In genomic region chr12:106300761-106301160, GRCh38 we compare ENCODE assay signal across 10 cellular contexts. TPM values are rescaled to one million over a fixed set of nuclear protein-coding genes. Genes with fewer than 3 reads are reported as not detected.
DNase-seq lines count a peak whose midpoint lies in the region; ATAC-seq and TF ChIP-seq lines count a peak whose summit lies in the region.
"Had no signal": no experiment of that assay in that cellular context is flagged by ENCODE, and none has a peak within 500 bp of the region (broad histone marks: within the 10 kb centered on the region; RNA-seq: fewer than 3 reads in every experiment).

No MANE protein-coding gene starts in this region.

- H3K4me1 Mint-ChIP-seq in CD8-positive, alpha-beta memory T cell: peaks cover 40 to 47% (median 47%) of the 10 kb centered on the region in 3 donors

- no peaks in the 10 kb centered on the region for H3K9me3 ChIP-seq in CD8-positive, alpha-beta memory T cell (ENCODE audit: low read length)
- H3K9me3 ChIP-seq in psoas muscle: no peaks in the 10 kb centered on the region

- no peak for DNase-seq in CD8-positive, alpha-beta memory T cell
- peak; percentile 48 for DNase-seq in NCI-H69 (lab: John Stamatoyannopoulos, UW)
- no peak for DNase-seq in epithelial cell of prostate (ENCODE audit: low read depth, low spot score)
- DNase-seq in psoas muscle: no peak
- DNase-seq in DMS114 treated with DMSO at 0.1 percent for 48 hours (lab: John Stamatoyannopoulos, UW; ENCODE audit: unreplicated experiment): no peak
- no peak for DNase-seq in cerebellar cortex (ENCODE audit: low spot score)
- no peak for DNase-seq in left colon
- DNase-seq: activated CD8-positive, alpha-beta memory T cell treated with anti-CD3 and anti-CD28 coated beads, Interleukin-2, amount 50 U/mL, for 4 hours; stimulated activated CD4-positive, alpha-beta T cell treated with anti-CD3 and anti-CD28 coated beads, Interleukin-2, amount 100 ng/mL, for 48 hours had no signal

- intact Hi-C loops in psoas muscle (cut with DNase I) (loop anchor here (5.0 kb wide), 1 partner anchor 53 kb away; the partner anchor contains the start of gene CKAP4 (in 2 of the 2)), left colon (cut with DNase I, micrococcal nuclease) (no loop called here)

- H3K27me3 ChIP-seq in CD8-positive, alpha-beta memory T cell (ENCODE audit: insufficient read depth, low read length, poor library complexity, severe bottlenecking): no peaks in the 10 kb centered on the region
- no peaks in the 10 kb centered on the region for H3K27me3 ChIP-seq in psoas muscle (ENCODE audit: insufficient read depth in 3 of 3, low read length in 2 of 3)

- H3K36me3 Mint-ChIP-seq in CD8-positive, alpha-beta memory T cell: peaks cover 0 to 25% (median 0%) of the 10 kb centered on the region in 3 donors

- H3K4me1 ChIP-seq in CD8-positive, alpha-beta memory T cell (ENCODE audit: insufficient read depth, low read length): peaks cover 42% of the 10 kb centered on the region
- H3K4me1 ChIP-seq in psoas muscle: peaks cover 57% of the 10 kb centered on the region

- H3K27me3 Mint-ChIP-seq in CD8-positive, alpha-beta memory T cell: peaks cover 0 to 8% of the 10 kb centered on the region in 2 donors

- ATAC-seq in psoas muscle: no peak
- ATAC-seq in GM19397 (IDR thresholded peaks at IDR 0.05; ENCODE audit: unreplicated experiment): no peak
- no peak for ATAC-seq in left colon

- WGBS in psoas muscle, 3 donors: 4 to 11% (median 8%) methylated on average over 1 of the region's 1 CpG

- peak overlapping the region in 4 of 7 donors; percentile 39 to 93 (median 64) for H3K4me3 Mint-ChIP-seq in CD8-positive, alpha-beta memory T cell

- no peak overlapping the region for H3K4me3 ChIP-seq in CD8-positive, alpha-beta memory T cell (ENCODE audit: low read length)
- H3K4me3 ChIP-seq in psoas muscle: no peak overlapping the region

- TF ChIP-seq CTCF in psoas muscle (IDR thresholded peaks at IDR 0.05): no peak

- POLR2A ChIA-PET in CD8-positive, alpha-beta memory T cell (lab: Charles Lee): interaction anchor here (0.5 to 1.8 kb wide), 3 partner anchors 19 to 74 kb away, joined by 3 to 10 read pairs (median 9); partner anchors contain the start of gene CKAP4

- H3K9me3 Mint-ChIP-seq in CD8-positive, alpha-beta memory T cell: no peaks in the 10 kb centered on the region

- H3K27ac Mint-ChIP-seq in CD8-positive, alpha-beta memory T cell: peak overlapping the region; percentile 91 to 100 (median 96)

- CTCF ChIA-PET in CD8-positive, alpha-beta memory T cell (lab: Charles Lee): interaction anchor here (0.9 to 2.7 kb wide), 6 partner anchors 10 to 165 kb away, joined by 3 to 16 read pairs (median 4); no protein-coding TSS in a partner anchor

- H3K36me3 ChIP-seq in CD8-positive, alpha-beta memory T cell (ENCODE audit: insufficient read depth, low read length): no peaks in the 10 kb centered on the region
- H3K36me3 ChIP-seq in psoas muscle (ENCODE audit: insufficient read depth in 1 of 2, low read depth in 1 of 2): no peaks in the 10 kb centered on the region

- H3K27ac ChIP-seq in CD8-positive, alpha-beta memory T cell (ENCODE audit: low read depth, low read length): no peak overlapping the region
- peak overlapping the region; percentile 72 for H3K27ac ChIP-seq in epithelial cell of prostate
- peak overlapping the region; percentile 97 for H3K27ac ChIP-seq in psoas muscle

RNA-seq across cellular contexts. Expression of gene TCP11L2, which starts 1.8 kb away (rescaled TPM):
- 10 to 100 TPM; 11.8 to 13.0 TPM for total RNA-seq in CD8-positive, alpha-beta memory T cell
- 19.3 TPM for polyA plus RNA-seq in CD8-positive, alpha-beta memory T cell
- total RNA-seq in psoas muscle: 10 to 100 TPM; 26.7 to 63.1 (median 39.0) TPM
- polyA plus RNA-seq in psoas muscle: 10 to 100 TPM in 2 of 3 donors, 1 to 10 TPM in 1; 3.9 to 26.0 (median 15.2) TPM
- total RNA-seq in left colon: 10 to 100 TPM; 22.1 to 46.5 TPM

RNA-seq across cellular contexts. Expression of gene CKAP4, which starts 52.9 kb away (rescaled TPM):
- total RNA-seq in CD8-positive, alpha-beta memory T cell: 10 to 100 TPM; 10.1 to 11.3 TPM
- polyA plus RNA-seq in CD8-positive, alpha-beta memory T cell: 7.6 TPM
- total RNA-seq in psoas muscle (10 to 100 TPM; 14.2 to 24.4 (median 19.7) TPM), left colon (10 to 100 TPM; 74.0 to 90.1 TPM)
- polyA plus RNA-seq in psoas muscle: 10 to 100 TPM in 1 of 3 donors, 1 to 10 TPM in 2; 7.6 to 14.7 (median 8.0) TPM

RNA-seq across cellular contexts. Expression of gene POLR3B, which starts 56.8 kb away (rescaled TPM):
- 10 to 100 TPM; 13.4 to 14.6 TPM for total RNA-seq in CD8-positive, alpha-beta memory T cell
- polyA plus RNA-seq in CD8-positive, alpha-beta memory T cell: 5.3 TPM
- total RNA-seq in psoas muscle: 10 to 100 TPM in 1 of 4 donors, 1 to 10 TPM in 3; 4.3 to 14.0 (median 8.4) TPM
- 1 to 10 TPM; 3.6 to 6.7 (median 5.3) TPM for polyA plus RNA-seq in psoas muscle
- total RNA-seq in left colon: 1 to 10 TPM; 8.1 to 8.9 TPM

Comparison
In these comparisons a context has a peak if more than half of its experiments do, and no peak if none do; other contexts are left out.
1. intact Hi-C loops: an anchor here in psoas muscle (5.0 kb wide); none called in left colon.